In genomic region chr9:35903049-35903448, GRCh38 we compare ENCODE assay signal across 8 cellular contexts. TPM values are rescaled to one million over a fixed set of nuclear protein-coding genes. Genes with fewer than 3 reads are reported as not detected.
DNase-seq lines count a peak whose midpoint lies in the region; ATAC-seq, FAIRE-seq and TF ChIP-seq lines count a peak whose summit lies in the region.

No MANE protein-coding gene starts in this region.

- H3K27ac Mint-ChIP-seq in activated CD8-positive, alpha-beta T cell treated with anti-CD3 and anti-CD28 coated beads for 36 hours, result no peak overlapping the region
- H3K27ac Mint-ChIP-seq in glutamatergic neuron (ENCODE audit: unreplicated experiment), result no peak overlapping the region

- H3K9me3 Mint-ChIP-seq in activated CD8-positive, alpha-beta T cell treated with anti-CD3 and anti-CD28 coated beads for 36 hours, result no peaks in the 10 kb centered on the region
- H3K9me3 Mint-ChIP-seq in glutamatergic neuron (ENCODE audit: unreplicated experiment), result peaks cover 1% of the 10 kb centered on the region

- DNase-seq in COLO829 (ENCODE audit: low spot score), result peak; percentile 76
- peak; percentile 40 for DNase-seq in GM18507 (ENCODE audit: extremely low spot score, insufficient read length, low read depth)
- DNase-seq in NCI-H2196 treated with DMSO at 0.1 percent for 48 hours (lab: John Stamatoyannopoulos, UW; ENCODE audit: unreplicated experiment), result peak; percentile 45
- DNase-seq in activated CD8-positive, alpha-beta T cell treated with anti-CD3 and anti-CD28 coated beads for 36 hours, result peak; percentile 35
- no peak for DNase-seq in glutamatergic neuron
- DNase-seq in stimulated activated CD4-positive, alpha-beta T cell treated with anti-CD3 and anti-CD28 coated beads, Interleukin-4, amount 100 ng/mL, for 24 hours, result peak; percentile 52
- no peak for DNase-seq in GF-D8 (lab: John Stamatoyannopoulos, UW)

- TF ChIP-seq CTCF in activated CD8-positive, alpha-beta T cell treated with anti-CD3 and anti-CD28 coated beads for 36 hours (IDR thresholded peaks at IDR 0.05), result peak; percentile 93
- TF ChIP-seq CTCF in glutamatergic neuron (IDR thresholded peaks at IDR 0.05; ENCODE audit: partially characterized antibody, unreplicated experiment), result peak; percentile 94

- FAIRE-seq in GM18507 (lab: Jason Lieb, UNC), result peak; percentile 90

- POLR2A ChIA-PET in activated CD8-positive, alpha-beta T cell treated with anti-CD3 and anti-CD28 coated beads for 36 hours (lab: Charles Lee), result interaction anchor here (0.7 kb wide), 1 partner anchor 171 kb away, joined by 3 read pairs; no protein-coding TSS in a partner anchor

- CTCF ChIA-PET in activated CD8-positive, alpha-beta T cell treated with anti-CD3 and anti-CD28 coated beads for 36 hours (lab: Charles Lee), result interaction anchor here (0.6 to 5.9 kb wide), 45 partner anchors 9 to 173 kb away, joined by 3 to 147 read pairs (median 4); partner anchors contain the start of genes FAM221B, SPAG8 and TMEM8B

- intact Hi-C loops in activated CD8-positive, alpha-beta T cell treated with anti-CD3 and anti-CD28 coated beads for 36 hours (cut with micrococcal nuclease), result no loop called here

- peak; percentile 67 for ATAC-seq in activated CD8-positive, alpha-beta T cell treated with anti-CD3 and anti-CD28 coated beads for 36 hours
- ATAC-seq in HG02678 (IDR thresholded peaks at IDR 0.05; ENCODE audit: unreplicated experiment), result no peak

- H3K4me3 Mint-ChIP-seq in activated CD8-positive, alpha-beta T cell treated with anti-CD3 and anti-CD28 coated beads for 36 hours, result no peak overlapping the region
- no peak overlapping the region for H3K4me3 Mint-ChIP-seq in glutamatergic neuron (ENCODE audit: unreplicated experiment)

- H3K4me1 Mint-ChIP-seq in activated CD8-positive, alpha-beta T cell treated with anti-CD3 and anti-CD28 coated beads for 36 hours (ENCODE audit: low read depth), result peaks cover 9% of the 10 kb centered on the region
- peaks cover 22% of the 10 kb centered on the region for H3K4me1 Mint-ChIP-seq in glutamatergic neuron (ENCODE audit: low read depth, unreplicated experiment)

- H3K27me3 Mint-ChIP-seq in activated CD8-positive, alpha-beta T cell treated with anti-CD3 and anti-CD28 coated beads for 36 hours, result peaks cover 3% of the 10 kb centered on the region
- peaks cover 6% of the 10 kb centered on the region for H3K27me3 Mint-ChIP-seq in glutamatergic neuron (ENCODE audit: unreplicated experiment)

- H3K36me3 Mint-ChIP-seq in activated CD8-positive, alpha-beta T cell treated with anti-CD3 and anti-CD28 coated beads for 36 hours (ENCODE audit: low read depth), result no peaks in the 10 kb centered on the region
- H3K36me3 Mint-ChIP-seq in glutamatergic neuron (ENCODE audit: unreplicated experiment), result no peaks in the 10 kb centered on the region

RNA-seq across cellular contexts. Expression of gene HRCT1, which starts 3.0 kb away (rescaled TPM):
- total RNA-seq in activated CD8-positive, alpha-beta T cell treated with anti-CD3 and anti-CD28 coated beads for 36 hours, result not detected
- not detected for total RNA-seq in glutamatergic neuron (ENCODE audit: unreplicated experiment)

RNA-seq across cellular contexts. Expression of gene SPAAR, which starts 6.2 kb away (rescaled TPM):
- total RNA-seq in activated CD8-positive, alpha-beta T cell treated with anti-CD3 and anti-CD28 coated beads for 36 hours, result not detected
- not detected for total RNA-seq in glutamatergic neuron (ENCODE audit: unreplicated experiment)

RNA-seq across cellular contexts. Expression of gene OR13J1, which starts 32.8 kb away (rescaled TPM):
- not detected for total RNA-seq in activated CD8-positive, alpha-beta T cell treated with anti-CD3 and anti-CD28 coated beads for 36 hours
- not detected for total RNA-seq in glutamatergic neuron (ENCODE audit: unreplicated experiment)

RNA-seq across cellular contexts. Expression of gene OR2S2, which starts 54.9 kb away (rescaled TPM):
- not detected for total RNA-seq in activated CD8-positive, alpha-beta T cell treated with anti-CD3 and anti-CD28 coated beads for 36 hours
- total RNA-seq in glutamatergic neuron (ENCODE audit: unreplicated experiment), result not detected

Comparison
In these comparisons a context has a peak if more than half of its experiments do, and no peak if none do; other contexts are left out.
1. DNase-seq: peak in COLO829 (single experiment), GM18507 (single experiment), NCI-H2196 treated with DMSO at 0.1 percent for 48 hours (single experiment), activated CD8-positive, alpha-beta T cell treated with anti-CD3 and anti-CD28 coated beads for 36 hours (single experiment) and stimulated activated CD4-positive, alpha-beta T cell treated with anti-CD3 and anti-CD28 coated beads, Interleukin-4, amount 100 ng/mL, for 24 hours (single experiment); none in glutamatergic neuron (single experiment) and GF-D8 (single experiment).